ENCODE assay signal across 11 cellular contexts in the genomic region with DNA sequence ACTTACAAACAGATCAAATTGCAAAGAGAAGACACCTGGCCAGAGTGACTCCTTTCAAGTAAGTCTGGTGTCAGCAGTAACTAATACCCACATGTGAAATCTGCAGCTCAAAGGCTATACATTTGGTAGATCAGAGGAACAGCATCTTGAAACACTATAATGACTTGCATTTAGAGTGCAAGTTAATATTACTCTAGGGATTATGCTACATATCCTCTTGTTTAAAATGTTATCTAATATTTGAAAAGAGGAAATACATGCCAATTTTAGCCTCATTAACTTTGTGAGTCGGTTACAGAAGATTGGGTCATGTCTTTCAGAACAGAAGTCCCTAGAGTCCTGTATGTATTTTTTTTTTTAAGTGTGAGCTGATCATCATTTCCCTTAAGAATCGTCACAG. TPM values are rescaled to one million over a fixed set of nuclear protein-coding genes. Genes with fewer than 3 reads are reported as not detected.
DNase-seq lines count a peak whose midpoint lies in the region; ATAC-seq lines count a peak whose summit lies in the region.
"Had no signal": no experiment of that assay in that cellular context is flagged by ENCODE, and none has a peak within 500 bp of the region (broad histone marks: within the 10 kb centered on the region; RNA-seq: fewer than 3 reads in every experiment).

No MANE protein-coding gene starts in this region.

- peak overlapping the region in 3 of 4 donors; percentile 1 to 89 (median 30) for H3K4me3 Mint-ChIP-seq in IgD-negative memory B cell
- no peak overlapping the region for H3K4me3 Mint-ChIP-seq in stimulated activated memory B cell treated with anti-CD40 and anti-IgM and Interleukin-4, amounts not matched to agents 10 μg/mL and 1 μg/mL and 100 μg/mL, for 72 hours
- H3K4me3 Mint-ChIP-seq in natural killer cell treated with Interleukin-12 subunit alpha and Interleukin-12 subunit beta and Interleukin-15 and Interleukin-18, amount 100 ng/mL, for 72 hours = no peak overlapping the region
- H3K4me3 Mint-ChIP-seq: stimulated activated effector memory CD8-positive, alpha-beta T cell treated with anti-CD3 and anti-CD28 coated beads, Interleukin-12 subunit alpha, Interleukin-12 subunit beta, amount 100 ng/mL, for 72 hours had no signal

- H3K9me3 Mint-ChIP-seq in IgD-negative memory B cell = no peaks in the 10 kb centered on the region
- no peaks in the 10 kb centered on the region for H3K9me3 Mint-ChIP-seq in stimulated activated memory B cell treated with anti-CD40 and anti-IgM and Interleukin-4, amounts not matched to agents 10 μg/mL and 1 μg/mL and 100 μg/mL, for 72 hours
- no peaks in the 10 kb centered on the region for H3K9me3 Mint-ChIP-seq in natural killer cell treated with Interleukin-12 subunit alpha and Interleukin-12 subunit beta and Interleukin-15 and Interleukin-18, amount 100 ng/mL, for 72 hours
- H3K9me3 Mint-ChIP-seq: stimulated activated effector memory CD8-positive, alpha-beta T cell treated with anti-CD3 and anti-CD28 coated beads, Interleukin-12 subunit alpha, Interleukin-12 subunit beta, amount 100 ng/mL, for 72 hours had no signal

- H3K36me3 Mint-ChIP-seq in IgD-negative memory B cell = peaks cover 10% of the 10 kb centered on the region
- H3K36me3 Mint-ChIP-seq in stimulated activated memory B cell treated with anti-CD40 and anti-IgM and Interleukin-4, amounts not matched to agents 10 μg/mL and 1 μg/mL and 100 μg/mL, for 72 hours = peaks cover 31% of the 10 kb centered on the region
- H3K36me3 Mint-ChIP-seq in natural killer cell treated with Interleukin-12 subunit alpha and Interleukin-12 subunit beta and Interleukin-15 and Interleukin-18, amount 100 ng/mL, for 72 hours = peaks cover 17% of the 10 kb centered on the region

- peaks cover 41 to 46% (median 42%) of the 10 kb centered on the region in 3 donors for H3K4me1 Mint-ChIP-seq in IgD-negative memory B cell
- peaks cover 41% of the 10 kb centered on the region for H3K4me1 Mint-ChIP-seq in stimulated activated memory B cell treated with anti-CD40 and anti-IgM and Interleukin-4, amounts not matched to agents 10 μg/mL and 1 μg/mL and 100 μg/mL, for 72 hours
- H3K4me1 Mint-ChIP-seq in natural killer cell treated with Interleukin-12 subunit alpha and Interleukin-12 subunit beta and Interleukin-15 and Interleukin-18, amount 100 ng/mL, for 72 hours (ENCODE audit: low read depth in 2 of 2) = peaks cover 0 to 7% of the 10 kb centered on the region in 2 donors
- H3K4me1 Mint-ChIP-seq: stimulated activated effector memory CD8-positive, alpha-beta T cell treated with anti-CD3 and anti-CD28 coated beads, Interleukin-12 subunit alpha, Interleukin-12 subunit beta, amount 100 ng/mL, for 72 hours had no signal

- peak; percentile 44 for ATAC-seq in HG02588 (IDR thresholded peaks at IDR 0.05; ENCODE audit: unreplicated experiment)
- peak; percentile 79 for ATAC-seq in stimulated activated memory B cell treated with anti-CD40 and anti-IgM and Interleukin-4, amounts not matched to agents 10 μg/mL and 1 μg/mL and 100 μg/mL, for 72 hours
- no peak for ATAC-seq in natural killer cell treated with Interleukin-12 subunit alpha and Interleukin-12 subunit beta and Interleukin-15 and Interleukin-18, amount 100 ng/mL, for 72 hours
- ATAC-seq: stimulated activated effector memory CD8-positive, alpha-beta T cell treated with anti-CD3 and anti-CD28 coated beads, Interleukin-12 subunit alpha, Interleukin-12 subunit beta, amount 100 ng/mL, for 72 hours had no signal

- H3K27ac Mint-ChIP-seq in IgD-negative memory B cell = peak overlapping the region; percentile 57 to 80 (median 76)
- peak overlapping the region; percentile 32 for H3K27ac Mint-ChIP-seq in stimulated activated memory B cell treated with anti-CD40 and anti-IgM and Interleukin-4, amounts not matched to agents 10 μg/mL and 1 μg/mL and 100 μg/mL, for 72 hours
- no peak overlapping the region for H3K27ac Mint-ChIP-seq in natural killer cell treated with Interleukin-12 subunit alpha and Interleukin-12 subunit beta and Interleukin-15 and Interleukin-18, amount 100 ng/mL, for 72 hours

- no peaks in the 10 kb centered on the region for H3K27me3 Mint-ChIP-seq in IgD-negative memory B cell
- no peaks in the 10 kb centered on the region for H3K27me3 Mint-ChIP-seq in stimulated activated memory B cell treated with anti-CD40 and anti-IgM and Interleukin-4, amounts not matched to agents 10 μg/mL and 1 μg/mL and 100 μg/mL, for 72 hours
- no peaks in the 10 kb centered on the region for H3K27me3 Mint-ChIP-seq in natural killer cell treated with Interleukin-12 subunit alpha and Interleukin-12 subunit beta and Interleukin-15 and Interleukin-18, amount 100 ng/mL, for 72 hours

- DNase-seq in NOMO-1 (lab: John Stamatoyannopoulos, UW; ENCODE audit: unreplicated experiment in 2 of 2) (peak; percentile 16 to 60), NOMO-1 treated with dmso at 0.1 percent for 144 hours (lab: John Stamatoyannopoulos, UW; ENCODE audit: unreplicated experiment) (no peak), NCI-H146 treated with DMSO at 0.1 percent for 48 hours (lab: John Stamatoyannopoulos, UW; ENCODE audit: unreplicated experiment) (no peak), nucleus accumbens (lab: John Stamatoyannopoulos, UW) (no peak)
- no peak for DNase-seq in natural killer cell treated with Interleukin-12 subunit alpha and Interleukin-12 subunit beta and Interleukin-15 and Interleukin-18, amount 100 ng/mL, for 72 hours (ENCODE audit: low spot score)
- DNase-seq: NCI-H226, small intestine had no signal

RNA-seq across cellular contexts. Expression of a gene that starts 15.2 kb away (rescaled TPM):
- 16.5 TPM for polyA plus RNA-seq in IgD-negative memory B cell
- total RNA-seq in natural killer cell treated with Interleukin-12 subunit alpha and Interleukin-12 subunit beta and Interleukin-15 and Interleukin-18, amount 100 ng/mL, for 72 hours = 10 to 100 TPM; 19.2 to 23.2 TPM

Comparison
In these comparisons a context has a peak if more than half of its experiments do, and no peak if none do; other contexts are left out.
1. DNase-seq: peak in NOMO-1 (2 of 2); none in NOMO-1 treated with dmso at 0.1 percent for 144 hours (single experiment), natural killer cell treated with Interleukin-12 subunit alpha and Interleukin-12 subunit beta and Interleukin-15 and Interleukin-18, amount 100 ng/mL, for 72 hours (single experiment), NCI-H146 treated with DMSO at 0.1 percent for 48 hours (single experiment) and nucleus accumbens (0 of 56).
2. ATAC-seq: peak in HG02588 (single experiment) and stimulated activated memory B cell treated with anti-CD40 and anti-IgM and Interleukin-4, amounts not matched to agents 10 μg/mL and 1 μg/mL and 100 μg/mL, for 72 hours (single experiment); none in natural killer cell treated with Interleukin-12 subunit alpha and Interleukin-12 subunit beta and Interleukin-15 and Interleukin-18, amount 100 ng/mL, for 72 hours (0 of 2).
3. H3K27ac Mint-ChIP-seq: peak in IgD-negative memory B cell (3 of 3) and stimulated activated memory B cell treated with anti-CD40 and anti-IgM and Interleukin-4, amounts not matched to agents 10 μg/mL and 1 μg/mL and 100 μg/mL, for 72 hours (single experiment); none in natural killer cell treated with Interleukin-12 subunit alpha and Interleukin-12 subunit beta and Interleukin-15 and Interleukin-18, amount 100 ng/mL, for 72 hours (0 of 2).
4. H3K4me3 Mint-ChIP-seq: peak in IgD-negative memory B cell (3 of 4); none in stimulated activated memory B cell treated with anti-CD40 and anti-IgM and Interleukin-4, amounts not matched to agents 10 μg/mL and 1 μg/mL and 100 μg/mL, for 72 hours (single experiment) and natural killer cell treated with Interleukin-12 subunit alpha and Interleukin-12 subunit beta and Interleukin-15 and Interleukin-18, amount 100 ng/mL, for 72 hours (single experiment).